18 cellular contexts compared by ENCODE assay signal in the genomic region with DNA sequence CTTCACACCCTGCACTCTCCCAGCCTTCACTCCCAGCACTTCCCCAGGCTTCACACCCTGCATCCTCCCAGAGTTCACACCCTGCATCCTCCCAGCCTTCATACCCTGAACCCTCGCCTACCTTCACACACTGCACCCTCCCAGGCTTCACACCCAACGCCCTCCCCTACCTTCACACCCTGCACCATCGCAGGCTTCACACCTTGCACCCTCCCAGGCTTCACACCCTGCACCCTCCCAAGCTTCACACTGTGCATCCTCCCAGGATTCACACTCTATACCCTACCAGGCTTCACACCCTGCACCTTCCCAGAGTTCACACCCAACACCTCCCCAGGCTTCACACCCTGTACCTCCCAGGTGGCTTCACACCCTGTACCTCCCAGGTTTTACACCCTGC.
DNase-seq lines count a peak whose midpoint lies in the region; ATAC-seq and TF ChIP-seq lines count a peak whose summit lies in the region.
"Had no signal": no experiment of that assay in that cellular context is flagged by ENCODE, and none has a peak within 500 bp of the region (broad histone marks: within the 10 kb centered on the region; RNA-seq: fewer than 3 reads in every experiment).

No MANE protein-coding gene starts in this region.

- POLR2A ChIA-PET in HEK293 (lab: Yijun Ruan, JAX) = no interaction called here
- POLR2A ChIA-PET in activated CD8-positive, alpha-beta T cell treated with anti-CD3 and anti-CD28 coated beads, Interleukin-2, amount 10 ng/mL, durations not matched to agents 7 days and 5 days (lab: Charles Lee) = no interaction called here

- H2AFZ ChIP-seq in neuronal stem cell (ENCODE audit: low read length) = no peak overlapping the region
- H2AFZ ChIP-seq: GM23248 had no signal

- H3K27me3 ChIP-seq in neuronal stem cell (ENCODE audit: control insufficient read depth in 3 of 3, insufficient read depth in 3 of 3, low read depth in 1 of 3, low read length in 3 of 3) = no peaks in the 10 kb centered on the region
- H3K27me3 ChIP-seq in upper lobe of right lung = no peaks in the 10 kb centered on the region

- H3K4me1 ChIP-seq in HEK293 (ENCODE audit: control insufficient read depth, insufficient read depth, low read length) (no peaks in the 10 kb centered on the region), neuronal stem cell (ENCODE audit: control insufficient read depth in 2 of 2, insufficient read depth in 1 of 2, low read depth in 1 of 2, low read length in 2 of 2) (no peaks in the 10 kb centered on the region), upper lobe of right lung (no peaks in the 10 kb centered on the region)
- H3K4me1 ChIP-seq: A549, Caco-2 had no signal

- peak overlapping the region; percentile 23 for H3K14ac ChIP-seq in neuronal stem cell (ENCODE audit: low read length)

- H3K4me1 Mint-ChIP-seq in activated CD8-positive, alpha-beta T cell treated with anti-CD3 and anti-CD28 coated beads, Interleukin-2, amount 10 ng/mL, durations not matched to agents 7 days and 5 days (ENCODE audit: low read depth) = no peaks in the 10 kb centered on the region

- H3K4me3 ChIP-seq in HEK293 (ENCODE audit: low read depth, low read length) (no peak overlapping the region), neuronal stem cell (ENCODE audit: low read length in 2 of 2) (peak overlapping the region in 1 of 2 donors; percentile 36), upper lobe of right lung (no peak overlapping the region)
- H3K4me3 ChIP-seq: A549, GM23248 had no signal

- no peak overlapping the region for H2BK12ac ChIP-seq in neuronal stem cell (ENCODE audit: low read length)

- no peak overlapping the region for H2BK5ac ChIP-seq in neuronal stem cell (ENCODE audit: low read length)

- H3K9ac ChIP-seq in neuronal stem cell (ENCODE audit: low read depth, low read length, poor library complexity) = no peak overlapping the region
- H3K9ac ChIP-seq: GM23248 had no signal

- no peak overlapping the region for H3K27ac ChIP-seq in HEK293 (ENCODE audit: extremely low read depth, low read depth, low read length)
- no peak overlapping the region for H3K27ac ChIP-seq in neuronal stem cell (replicated peaks; ENCODE audit: low read length)
- H3K27ac ChIP-seq in upper lobe of right lung = no peak overlapping the region
- no peak overlapping the region for H3K27ac ChIP-seq in caudate nucleus (ENCODE audit: low read depth, low read length)
- H3K27ac ChIP-seq: 22Rv1, A549, C4-2B, GM23248, HL-60 had no signal

- H3K36me3 Mint-ChIP-seq in activated CD8-positive, alpha-beta T cell treated with anti-CD3 and anti-CD28 coated beads, Interleukin-2, amount 10 ng/mL, durations not matched to agents 7 days and 5 days (ENCODE audit: low read depth) = no peaks in the 10 kb centered on the region

- H3K27me3 Mint-ChIP-seq in activated CD8-positive, alpha-beta T cell treated with anti-CD3 and anti-CD28 coated beads, Interleukin-2, amount 10 ng/mL, durations not matched to agents 7 days and 5 days (ENCODE audit: low read depth) = no peaks in the 10 kb centered on the region

- H4K8ac ChIP-seq in neuronal stem cell (ENCODE audit: low read depth, low read length) = no peak overlapping the region

- H3K18ac ChIP-seq in neuronal stem cell (ENCODE audit: low read length) = no peak overlapping the region

- H3K4ac ChIP-seq in neuronal stem cell (ENCODE audit: low read length) = no peak overlapping the region

- intact Hi-C loops in upper lobe of right lung (cut with DNase I) = no loop called here

- ATAC-seq in upper lobe of right lung = peak; percentile 11
- ATAC-seq in activated CD8-positive, alpha-beta T cell treated with anti-CD3 and anti-CD28 coated beads, Interleukin-2, amount 10 ng/mL, durations not matched to agents 7 days and 5 days = no peak
- ATAC-seq: A549 had no signal

- H3K4me3 Mint-ChIP-seq in activated CD8-positive, alpha-beta T cell treated with anti-CD3 and anti-CD28 coated beads, Interleukin-2, amount 10 ng/mL, durations not matched to agents 7 days and 5 days = no peak overlapping the region
- H3K4me3 Mint-ChIP-seq: CD4-positive, alpha-beta T cell; HFFc6 had no signal

- peak overlapping the region; percentile 34 for H2AK5ac ChIP-seq in neuronal stem cell (ENCODE audit: low read depth, low read length)

- no peak overlapping the region for H2BK120ac ChIP-seq in neuronal stem cell (ENCODE audit: low read depth, low read length)

- no peak overlapping the region for H3K4me2 ChIP-seq in neuronal stem cell (ENCODE audit: insufficient read depth, low read length, poor library complexity, severe bottlenecking)
- H3K4me2 ChIP-seq: A549 had no signal

- no peaks in the 10 kb centered on the region for H3K79me1 ChIP-seq in neuronal stem cell (ENCODE audit: low read depth, low read length)

- H4K91ac ChIP-seq in neuronal stem cell (ENCODE audit: low read depth, low read length, poor library complexity) = no peak overlapping the region

- no peak overlapping the region for H3K23ac ChIP-seq in neuronal stem cell (ENCODE audit: low read depth, low read length, poor library complexity)

- no peak overlapping the region for H3K27ac Mint-ChIP-seq in activated CD8-positive, alpha-beta T cell treated with anti-CD3 and anti-CD28 coated beads, Interleukin-2, amount 10 ng/mL, durations not matched to agents 7 days and 5 days
- H3K27ac Mint-ChIP-seq: CD4-positive, alpha-beta T cell; HFFc6 had no signal

- TF ChIP-seq CTCF in HEK293 (tag by site-specific recombination; IDR thresholded peaks at IDR 0.05) (no peak), upper lobe of right lung (IDR thresholded peaks at IDR 0.05) (no peak)

- WGBS in neuronal stem cell (ENCODE audit: extremely low coverage in 2 of 2, insufficient read length in 2 of 2, insufficient replicate concordance in 1 of 2), 2 donors = no CpG with 5 or more reads among the region's 3 CpGs

- H3K9me3 Mint-ChIP-seq in activated CD8-positive, alpha-beta T cell treated with anti-CD3 and anti-CD28 coated beads, Interleukin-2, amount 10 ng/mL, durations not matched to agents 7 days and 5 days (ENCODE audit: insufficient read depth) = no peaks in the 10 kb centered on the region

- no peak overlapping the region for H2BK15ac ChIP-seq in neuronal stem cell (ENCODE audit: low read length)

- no peaks in the 10 kb centered on the region for H3K36me3 ChIP-seq in HEK293 (ENCODE audit: control insufficient read depth in 2 of 2, insufficient read depth in 1 of 2, low read length in 2 of 2)
- H3K36me3 ChIP-seq in neuronal stem cell (replicated peaks in 1 of 2; ENCODE audit: control insufficient read depth in 2 of 2, insufficient read depth in 2 of 2, low read length in 2 of 2) = no peaks in the 10 kb centered on the region
- no peaks in the 10 kb centered on the region for H3K36me3 ChIP-seq in upper lobe of right lung

- H3K9me3 ChIP-seq in HEK293 (ENCODE audit: control insufficient read depth, insufficient read depth, low read depth, low read length) (no peaks in the 10 kb centered on the region), neuronal stem cell (replicated peaks in 1 of 2; ENCODE audit: control insufficient read depth in 2 of 2, insufficient read depth in 1 of 2, low read depth in 1 of 2, low read length in 2 of 2) (peaks cover 0 to 6% of the 10 kb centered on the region in 2 donors), upper lobe of right lung (no peaks in the 10 kb centered on the region)
- H3K9me3 ChIP-seq: Caco-2 had no signal

- CTCF ChIA-PET in HEK293 (lab: Yijun Ruan, JAX) = no interaction called here
- CTCF ChIA-PET in activated CD8-positive, alpha-beta T cell treated with anti-CD3 and anti-CD28 coated beads, Interleukin-2, amount 10 ng/mL, durations not matched to agents 7 days and 5 days (lab: Charles Lee) = no interaction called here

- peak; percentile 10 for DNase-seq in activated effector memory CD4-positive, alpha-beta T cell treated with anti-CD3 and anti-CD28 coated beads, Interleukin-2, amount 50 U/mL, for 16 hours
- DNase-seq in activated effector memory CD4-positive, alpha-beta T cell treated with Interleukin-2 at 50 U/mL for 16 hours = no peak
- DNase-seq in neuronal stem cell (ENCODE audit: low spot score) (no peak), upper lobe of right lung (no peak), caudate nucleus (lab: John Stamatoyannopoulos, UW) (no peak)
- DNase-seq in activated CD8-positive, alpha-beta T cell treated with anti-CD3 and anti-CD28 coated beads, Interleukin-2, amount 10 ng/mL, durations not matched to agents 7 days and 5 days = no peak
- DNase-seq: AML-193, Caco-2, GM23248, HCEC 1CT, HFFc6, IMR-90 had no signal

TF ChIP-seq in HEK293, 187 proteins besides CTCF, POLR2A, EP300 and RAD21:
- TF ChIP-seq, protein P1, sequence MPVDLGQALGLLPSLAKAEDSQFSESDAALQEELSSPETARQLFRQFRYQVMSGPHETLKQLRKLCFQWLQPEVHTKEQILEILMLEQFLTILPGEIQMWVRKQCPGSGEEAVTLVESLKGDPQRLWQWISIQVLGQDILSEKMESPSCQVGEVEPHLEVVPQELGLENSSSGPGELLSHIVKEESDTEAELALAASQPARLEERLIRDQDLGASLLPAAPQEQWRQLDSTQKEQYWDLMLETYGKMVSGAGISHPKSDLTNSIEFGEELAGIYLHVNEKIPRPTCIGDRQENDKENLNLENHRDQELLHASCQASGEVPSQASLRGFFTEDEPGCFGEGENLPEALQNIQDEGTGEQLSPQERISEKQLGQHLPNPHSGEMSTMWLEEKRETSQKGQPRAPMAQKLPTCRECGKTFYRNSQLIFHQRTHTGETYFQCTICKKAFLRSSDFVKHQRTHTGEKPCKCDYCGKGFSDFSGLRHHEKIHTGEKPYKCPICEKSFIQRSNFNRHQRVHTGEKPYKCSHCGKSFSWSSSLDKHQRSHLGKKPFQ (tag by site-specific recombination; IDR thresholded peaks at IDR 0.05) = peak; percentile 80
- no peak for TF ChIP-seq ZBTB7A (tag by site-specific recombination; IDR thresholded peaks at IDR 0.05; ENCODE audit: low read depth)
